In genomic region chr10:101096378-101096777, GRCh38 we compare ENCODE assay signal across 10 cellular contexts. TPM values are rescaled to one million over a fixed set of nuclear protein-coding genes. Genes with fewer than 3 reads are reported as not detected.
"Had no signal": no experiment of that assay in that cellular context is flagged by ENCODE, and none has a peak within 500 bp of the region (broad histone marks: within the 10 kb centered on the region; RNA-seq: fewer than 3 reads in every experiment).

No MANE protein-coding gene starts in this region.

- H3K27ac Mint-ChIP-seq: HFFc6, IgD-negative memory B cell had no signal

- H3K9me3 Mint-ChIP-seq: HFFc6, IgD-negative memory B cell had no signal

- H3K9ac ChIP-seq: GM23248, KMS-11 had no signal

- H3K36me3 ChIP-seq: HAP-1 had no signal

- H3K27ac ChIP-seq: GM23248, HL-60, KMS-11 had no signal

- H3K4me1 ChIP-seq: HAP-1 had no signal

- H3K4me3 ChIP-seq: GM23248, HAP-1 had no signal

- DNase-seq: GM23248, GOT3, H7 had no signal

- H3K4me3 Mint-ChIP-seq: HFFc6, IgD-negative memory B cell had no signal

- H3K9me3 ChIP-seq: HAP-1 had no signal

RNA-seq across cellular contexts. Expression of gene KAZALD1, which starts 34.6 kb away (rescaled TPM):
- polyA plus RNA-seq: IgD-negative memory B cell had no signal

RNA-seq across cellular contexts. Expression of gene TLX1, which starts 34.7 kb away (rescaled TPM):
- total RNA-seq: GM23248, H4, H7, HFFc6, HT1080 had no signal
- polyA plus RNA-seq: GM23248, IgD-negative memory B cell had no signal
